Comparison of ENCODE assay signal across 19 cellular contexts in genomic region chr1:244849189-244849866, GRCh38. TPM values are rescaled to one million over a fixed set of nuclear protein-coding genes. Genes with fewer than 3 reads are reported as not detected.
DNase-seq lines count a peak whose midpoint lies in the region; ATAC-seq and TF ChIP-seq lines count a peak whose summit lies in the region.
"Had no signal": no experiment of that assay in that cellular context is flagged by ENCODE, and none has a peak within 500 bp of the region (broad histone marks: within the 10 kb centered on the region; RNA-seq: fewer than 3 reads in every experiment).

No MANE protein-coding gene starts in this region.

- H3F3A ChIP-seq in PC-9 (ENCODE audit: insufficient read depth, low read depth): peaks cover 91% of the 10 kb centered on the region

- H3K9me3 Mint-ChIP-seq in stimulated activated naive CD8-positive, alpha-beta T cell treated with anti-CD3 and anti-CD28 coated beads, Interleukin-15, Interleukin-2, amounts not matched to agents 100 ng/mL and 50 ng/mL, for 24 hours: no peaks in the 10 kb centered on the region
- no peaks in the 10 kb centered on the region for H3K9me3 Mint-ChIP-seq in immature natural killer cell
- H3K9me3 Mint-ChIP-seq: stimulated activated memory B cell treated with anti-CD40 and anti-IgM and Interleukin-4, amounts not matched to agents 10 μg/mL and 1 μg/mL and 100 μg/mL, for 72 hours had no signal

- H3K36me3 Mint-ChIP-seq in stimulated activated naive CD8-positive, alpha-beta T cell treated with anti-CD3 and anti-CD28 coated beads, Interleukin-15, Interleukin-2, amounts not matched to agents 100 ng/mL and 50 ng/mL, for 24 hours (ENCODE audit: low read depth): peaks cover 95% of the 10 kb centered on the region
- peaks cover 8 to 44% (median 29%) of the 10 kb centered on the region in 3 donors for H3K36me3 Mint-ChIP-seq in immature natural killer cell

- H3K36me3 ChIP-seq in KMS-11 (ENCODE audit: insufficient read depth) (peaks cover 36% of the 10 kb centered on the region), PC-9 (ENCODE audit: low read depth) (peaks cover 68% of the 10 kb centered on the region), colonic mucosa (peaks cover 9% of the 10 kb centered on the region)

- H3K79me2 ChIP-seq in KMS-11 (ENCODE audit: insufficient read depth, low read depth) (peaks cover 79% of the 10 kb centered on the region), PC-9 (ENCODE audit: low read depth) (peaks cover 34% of the 10 kb centered on the region)

- TF ChIP-seq CTCF in KMS-11 (conservative IDR thresholded peaks at IDR 0.05; ENCODE audit: low read depth, low read length) (no peak), PC-9 (conservative IDR thresholded peaks at IDR 0.05) (no peak), colonic mucosa (IDR thresholded peaks at IDR 0.05) (no peak)

- no peak overlapping the region for H3K4me3 Mint-ChIP-seq in stimulated activated naive CD8-positive, alpha-beta T cell treated with anti-CD3 and anti-CD28 coated beads, Interleukin-15, Interleukin-2, amounts not matched to agents 100 ng/mL and 50 ng/mL, for 24 hours
- no peak overlapping the region for H3K4me3 Mint-ChIP-seq in immature natural killer cell
- H3K4me3 Mint-ChIP-seq: stimulated activated memory B cell treated with anti-CD40 and anti-IgM and Interleukin-4, amounts not matched to agents 10 μg/mL and 1 μg/mL and 100 μg/mL, for 72 hours had no signal

- no peaks in the 10 kb centered on the region for H3K27me3 Mint-ChIP-seq in stimulated activated naive CD8-positive, alpha-beta T cell treated with anti-CD3 and anti-CD28 coated beads, Interleukin-15, Interleukin-2, amounts not matched to agents 100 ng/mL and 50 ng/mL, for 24 hours
- peaks cover 0 to 2% (median 0%) of the 10 kb centered on the region in 3 donors for H3K27me3 Mint-ChIP-seq in immature natural killer cell (ENCODE audit: low read depth in 3 of 3)
- H3K27me3 Mint-ChIP-seq: stimulated activated memory B cell treated with anti-CD40 and anti-IgM and Interleukin-4, amounts not matched to agents 10 μg/mL and 1 μg/mL and 100 μg/mL, for 72 hours had no signal

- H3K9me2 ChIP-seq in PC-9 (ENCODE audit: insufficient read depth): no peaks in the 10 kb centered on the region

- H3K4me1 Mint-ChIP-seq in stimulated activated naive CD8-positive, alpha-beta T cell treated with anti-CD3 and anti-CD28 coated beads, Interleukin-15, Interleukin-2, amounts not matched to agents 100 ng/mL and 50 ng/mL, for 24 hours (ENCODE audit: low read depth): peaks cover 78% of the 10 kb centered on the region
- H3K4me1 Mint-ChIP-seq in immature natural killer cell: peaks cover 29 to 71% of the 10 kb centered on the region in 2 donors

- H3K27me3 ChIP-seq in KMS-11 (ENCODE audit: insufficient read depth, low read depth) (no peaks in the 10 kb centered on the region), PC-9 (ENCODE audit: insufficient read depth, low read depth) (no peaks in the 10 kb centered on the region), colonic mucosa (no peaks in the 10 kb centered on the region)
- H3K27me3 ChIP-seq: BE2C, MG63 had no signal

- H3K9ac ChIP-seq in KMS-11 (no peak overlapping the region), colonic mucosa (ENCODE audit: low read depth in 2 of 2, low read length in 2 of 2) (no peak overlapping the region)

- H3K9me3 ChIP-seq in PC-9 (ENCODE audit: insufficient read depth, low read depth) (no peaks in the 10 kb centered on the region), colonic mucosa (no peaks in the 10 kb centered on the region)
- H3K9me3 ChIP-seq: BE2C, MG63 had no signal

- H3K27ac Mint-ChIP-seq in stimulated activated naive CD8-positive, alpha-beta T cell treated with anti-CD3 and anti-CD28 coated beads, Interleukin-15, Interleukin-2, amounts not matched to agents 100 ng/mL and 50 ng/mL, for 24 hours: peak overlapping the region; percentile 74
- peak overlapping the region in 5 of 6 donors; percentile 1 to 77 (median 63) for H3K27ac Mint-ChIP-seq in immature natural killer cell

- BruUV-seq in PC-9 (replicated peaks; lab: Mats Ljungman, UMichigan): no TSS peak

- H2AFZ ChIP-seq in KMS-11 (ENCODE audit: low read depth) (no peak overlapping the region), PC-9 (no peak overlapping the region)

- no peak overlapping the region for H3K4me2 ChIP-seq in KMS-11
- no peak overlapping the region for H3K4me2 ChIP-seq in PC-9

- H3K4me3 ChIP-seq in KMS-11 (IDR thresholded peaks at IDR 0.05; ENCODE audit: insufficient read depth, low read depth, low read length) (no peak overlapping the region), PC-9 (no peak overlapping the region), colonic mucosa (no peak overlapping the region)
- H3K4me3 ChIP-seq: MG63, skin epidermis had no signal

- no peak for ATAC-seq in stimulated activated naive CD8-positive, alpha-beta T cell treated with anti-CD3 and anti-CD28 coated beads, Interleukin-15, Interleukin-2, amounts not matched to agents 100 U/mL and 50 U/mL, for 24 hours
- no peak for ATAC-seq in HG03521 (IDR thresholded peaks at IDR 0.05; ENCODE audit: unreplicated experiment)
- ATAC-seq: Panc1; stimulated activated memory B cell treated with anti-CD40 and anti-IgM and Interleukin-4, amounts not matched to agents 10 μg/mL and 1 μg/mL and 100 μg/mL, for 72 hours had no signal

- CTCF ChIA-PET in PC-9 (lab: Charles Lee): no interaction called here

- no peak for DNase-seq in stimulated activated naive CD8-positive, alpha-beta T cell treated with anti-CD3 and anti-CD28 coated beads, Interleukin-15, Interleukin-2, amounts not matched to agents 100 U/mL and 50 U/mL, for 24 hours
- DNase-seq in immature natural killer cell (no peak), PC-9 (no peak), colonic mucosa (no peak), dermis blood vessel endothelial cell (no peak)
- DNase-seq: activated T-cell treated with anti-CD3 and anti-CD28 coated beads for 4 hours, BE2C, DMS53, MG63, NCI-H2081, NCI-H748 treated with DMSO at 0.1 percent for 48 hours, occipital lobe had no signal

- POLR2A ChIA-PET in PC-9 (lab: Charles Lee; ENCODE audit: unreplicated experiment): interaction anchor here (0.6 kb wide), 1 partner anchor 10 kb away, joined by 4 read pairs; no protein-coding TSS in a partner anchor

- H3K4me1 ChIP-seq in KMS-11 (ENCODE audit: low read depth, poor library complexity, severe bottlenecking): peaks cover 11% of the 10 kb centered on the region
- no peaks in the 10 kb centered on the region for H3K4me1 ChIP-seq in PC-9 (replicated peaks; ENCODE audit: insufficient read depth)
- no peaks in the 10 kb centered on the region for H3K4me1 ChIP-seq in colonic mucosa
- H3K4me1 ChIP-seq: BE2C had no signal

- intact Hi-C loops in PC-9 (cut with micrococcal nuclease; ENCODE audit: unreplicated experiment): no loop called here
- intact Hi-C loops in colonic mucosa (cut with DNase I): no loop called here

- H4K20me1 ChIP-seq in KMS-11 (ENCODE audit: insufficient read depth) (peaks cover 15% of the 10 kb centered on the region; the same call in 1 of the 2 replicates), PC-9 (ENCODE audit: insufficient read depth) (peaks cover 39% of the 10 kb centered on the region)

- peak overlapping the region; percentile 1; the same call in 1 of the 2 replicates for H3K27ac ChIP-seq in KMS-11
- no peak overlapping the region for H3K27ac ChIP-seq in PC-9
- no peak overlapping the region for H3K27ac ChIP-seq in colonic mucosa
- H3K27ac ChIP-seq: epithelial cell of prostate had no signal

RNA-seq across cellular contexts. Expression of gene COX20, which starts 13.9 kb away (rescaled TPM):
- 10 to 100 TPM; 41.5 to 57.4 (median 43.8) TPM for polyA plus RNA-seq in immature natural killer cell
- total RNA-seq in PC-9 (2021) (34.5 and 40.7 TPM in 2 replicates), colonic mucosa (10 to 100 TPM; 26.1 to 31.5 TPM), dermis blood vessel endothelial cell (16.8 and 33.0 TPM in 2 replicates)

RNA-seq across cellular contexts. Expression of gene HNRNPU, which starts 15.0 kb away (rescaled TPM):
- polyA plus RNA-seq in immature natural killer cell: 100 to 1,000 TPM; 110 to 398 (median 137) TPM
- 291 and 376 TPM in 2 replicates for total RNA-seq in PC-9 (2021)
- 100 to 1,000 TPM; 218 to 370 TPM for total RNA-seq in colonic mucosa
- total RNA-seq in dermis blood vessel endothelial cell: 395 and 520 TPM in 2 replicates
